ENCODE assay signal across 8 cellular contexts in genomic region chr7:1144269-1144771, GRCh38. TPM values are rescaled to one million over a fixed set of nuclear protein-coding genes. Genes with fewer than 3 reads are reported as not detected.
A peak's percentile ranks its signal among the peaks of the same experiment; 100 is the strongest.
DNase-seq lines count a peak whose midpoint lies in the region; ATAC-seq and TF ChIP-seq lines count a peak whose summit lies in the region.

No MANE protein-coding gene starts in this region.

- no peaks in the 10 kb centered on the region for H3K4me1 ChIP-seq in uterus

- no peaks in the 10 kb centered on the region for H3K9me3 ChIP-seq in uterus

- H3K4me3 Mint-ChIP-seq in activated B cell treated with CpG ODN at 0.5 μM for 24 hours = peak overlapping the region; percentile 24
- H3K4me3 Mint-ChIP-seq in activated T-helper 2 cell treated with anti-CD3 and anti-CD28 coated beads, Interferon-gamma antibody, Interleukin-2, Interleukin-4, amounts not matched to agents 10 μg/mL and 5 μg/mL and 100 μg/mL, durations not matched to agents 14 hours and 24 hours and 36 hours (ENCODE audit: low read depth) = no peak overlapping the region

- H3K36me3 Mint-ChIP-seq in activated B cell treated with CpG ODN at 0.5 μM for 24 hours (ENCODE audit: low read depth) = no peaks in the 10 kb centered on the region
- H3K36me3 Mint-ChIP-seq in activated T-helper 2 cell treated with anti-CD3 and anti-CD28 coated beads, Interferon-gamma antibody, Interleukin-2, Interleukin-4, amounts not matched to agents 10 μg/mL and 5 μg/mL and 100 μg/mL, durations not matched to agents 14 hours and 24 hours and 36 hours (ENCODE audit: low read depth) = no peaks in the 10 kb centered on the region

- no peaks in the 10 kb centered on the region for H3K9me3 Mint-ChIP-seq in activated B cell treated with CpG ODN at 0.5 μM for 24 hours
- H3K9me3 Mint-ChIP-seq in activated T-helper 2 cell treated with anti-CD3 and anti-CD28 coated beads, Interferon-gamma antibody, Interleukin-2, Interleukin-4, amounts not matched to agents 10 μg/mL and 5 μg/mL and 100 μg/mL, durations not matched to agents 14 hours and 24 hours and 36 hours = no peaks in the 10 kb centered on the region

- no peak overlapping the region for H3K27ac ChIP-seq in uterus

- no peaks in the 10 kb centered on the region for H3K27me3 ChIP-seq in uterus

- DNase-seq in Ammon's horn (ENCODE audit: low spot score) = peak; percentile 69
- peak; percentile 59 for DNase-seq in LHCN-M2 (ENCODE audit: low read depth)
- no peak for DNase-seq in activated B cell treated with CpG ODN at 0.5 μM for 24 hours
- no peak for DNase-seq in left colon
- no peak for DNase-seq in activated T-helper 2 cell treated with anti-CD3 and anti-CD28 coated beads, Interferon-gamma antibody, Interleukin-2, Interleukin-4, amounts not matched to agents 10 μg/mL and 5 μg/mL and 100 μg/mL, durations not matched to agents 14 hours and 24 hours and 36 hours (ENCODE audit: low spot score)
- DNase-seq in uterus = no peak

- H3K4me1 Mint-ChIP-seq in activated B cell treated with CpG ODN at 0.5 μM for 24 hours = peaks cover 41% of the 10 kb centered on the region
- H3K4me1 Mint-ChIP-seq in activated T-helper 2 cell treated with anti-CD3 and anti-CD28 coated beads, Interferon-gamma antibody, Interleukin-2, Interleukin-4, amounts not matched to agents 10 μg/mL and 5 μg/mL and 100 μg/mL, durations not matched to agents 14 hours and 24 hours and 36 hours (ENCODE audit: low read depth) = peaks cover 1% of the 10 kb centered on the region

- no peak overlapping the region for H3K4me3 ChIP-seq in uterus

- ATAC-seq in activated B cell treated with CpG ODN at 0.5 μM for 24 hours (ENCODE audit: low read depth) = peak; percentile 43
- peak; percentile 83 for ATAC-seq in left colon
- no peak for ATAC-seq in HG03439 (IDR thresholded peaks at IDR 0.05; ENCODE audit: unreplicated experiment)
- no peak for ATAC-seq in HG03520 (IDR thresholded peaks at IDR 0.05; ENCODE audit: unreplicated experiment)

- intact Hi-C loops in activated B cell treated with CpG ODN at 0.5 μM for 24 hours (cut with micrococcal nuclease) (loop anchor here (5.0 to 10.0 kb wide), 4 partner anchors 33 to 540 kb away; no protein-coding TSS in a partner anchor), left colon (cut with DNase I, micrococcal nuclease) (no loop called here), uterus (cut with DNase I; ENCODE audit: low total_unique reads) (no loop called here)
- intact Hi-C loops in activated T-helper 2 cell treated with anti-CD3 and anti-CD28 coated beads, Interferon-gamma antibody, Interleukin-2, Interleukin-4, amounts not matched to agents 10 μg/mL and 5 μg/mL and 100 μg/mL, durations not matched to agents 14 hours and 24 hours and 36 hours (cut with micrococcal nuclease) = no loop called here

- H3K27ac Mint-ChIP-seq in activated B cell treated with CpG ODN at 0.5 μM for 24 hours = peak overlapping the region; percentile 35
- no peak overlapping the region for H3K27ac Mint-ChIP-seq in activated T-helper 2 cell treated with anti-CD3 and anti-CD28 coated beads, Interferon-gamma antibody, Interleukin-2, Interleukin-4, amounts not matched to agents 10 μg/mL and 5 μg/mL and 100 μg/mL, durations not matched to agents 14 hours and 24 hours and 36 hours

- POLR2A ChIA-PET in activated B cell treated with CpG ODN at 0.5 μM for 24 hours (lab: Charles Lee) = interaction anchor here (0.7 to 1.0 kb wide), 3 partner anchors 13 to 150 kb away, joined by 3 read pairs; partner anchors contain the start of gene ZFAND2A

- no peak for TF ChIP-seq POLR2A in uterus (IDR thresholded peaks at IDR 0.05)

- no peaks in the 10 kb centered on the region for H3K36me3 ChIP-seq in uterus

- CTCF ChIA-PET in activated B cell treated with CpG ODN at 0.5 μM for 24 hours (lab: Charles Lee) = interaction anchor here (0.8 to 6.2 kb wide), 5 partner anchors 9 to 357 kb away, joined by 3 to 59 read pairs (median 5); no protein-coding TSS in a partner anchor

- H3K27me3 Mint-ChIP-seq in activated B cell treated with CpG ODN at 0.5 μM for 24 hours = no peaks in the 10 kb centered on the region
- no peaks in the 10 kb centered on the region for H3K27me3 Mint-ChIP-seq in activated T-helper 2 cell treated with anti-CD3 and anti-CD28 coated beads, Interferon-gamma antibody, Interleukin-2, Interleukin-4, amounts not matched to agents 10 μg/mL and 5 μg/mL and 100 μg/mL, durations not matched to agents 14 hours and 24 hours and 36 hours (ENCODE audit: low read depth)

- no peak for TF ChIP-seq CTCF in activated B cell treated with CpG ODN at 0.5 μM for 24 hours (IDR thresholded peaks at IDR 0.05)
- TF ChIP-seq CTCF in uterus (IDR thresholded peaks at IDR 0.05) = no peak

RNA-seq across cellular contexts. Expression of gene ZFAND2A, which starts 15.7 kb away (rescaled TPM):
- total RNA-seq in LHCN-M2 (2014; rRNA removed) (20.5 and 25.3 TPM in 2 replicates), activated B cell treated with CpG ODN at 0.5 μM for 24 hours (20.4 and 21.6 TPM in 2 replicates), left colon (10 to 100 TPM; 40.7 to 90.0 TPM), uterus (10 to 100 TPM; 17.4 to 39.4 (median 21.8) TPM)
- 39.7 TPM for polyA plus RNA-seq in LHCN-M2 (2012)
- 20.5 and 21.9 TPM in 2 replicates for total RNA-seq in activated T-helper 2 cell treated with anti-CD3 and anti-CD28 coated beads, Interferon-gamma antibody, Interleukin-2, Interleukin-4, amounts not matched to agents 10 μg/mL and 5 μg/mL and 100 μg/mL, durations not matched to agents 14 hours and 24 hours and 36 hours

RNA-seq across cellular contexts. Expression of gene GPER1, which starts 56.4 kb away (rescaled TPM):
- total RNA-seq in LHCN-M2 (2014; rRNA removed) (0.32 and 0.63 TPM in 2 replicates), activated B cell treated with CpG ODN at 0.5 μM for 24 hours (2.7 and 3.0 TPM in 2 replicates), left colon (10 to 100 TPM in 1 of 2 donors, 1 to 10 TPM in 1; 7.2 to 20.8 TPM), uterus (10 to 100 TPM in 1 of 4 donors, 1 to 10 TPM in 3; 1.3 to 10.6 (median 5.0) TPM)
- 1.1 TPM for polyA plus RNA-seq in LHCN-M2 (2012)
- 0.37 and 0.46 TPM in 2 replicates for total RNA-seq in activated T-helper 2 cell treated with anti-CD3 and anti-CD28 coated beads, Interferon-gamma antibody, Interleukin-2, Interleukin-4, amounts not matched to agents 10 μg/mL and 5 μg/mL and 100 μg/mL, durations not matched to agents 14 hours and 24 hours and 36 hours

Comparison
In these comparisons a context has a peak if more than half of its experiments do, and no peak if none do; other contexts are left out.
1. DNase-seq: peak in Ammon's horn (single experiment) and LHCN-M2 (single experiment); none in activated B cell treated with CpG ODN at 0.5 μM for 24 hours (single experiment), left colon (0 of 2), activated T-helper 2 cell treated with anti-CD3 and anti-CD28 coated beads, Interferon-gamma antibody, Interleukin-2, Interleukin-4, amounts not matched to agents 10 μg/mL and 5 μg/mL and 100 μg/mL, durations not matched to agents 14 hours and 24 hours and 36 hours (single experiment) and uterus (0 of 2).
2. ATAC-seq: peak in activated B cell treated with CpG ODN at 0.5 μM for 24 hours (single experiment) and left colon (single experiment); none in HG03439 (single experiment) and HG03520 (single experiment).